8 cellular contexts compared by ENCODE assay signal in genomic region chr4:13546855-13547562, GRCh38. TPM values are rescaled to one million over a fixed set of nuclear protein-coding genes. Genes with fewer than 3 reads are reported as not detected.
DNase-seq lines count a peak whose midpoint lies in the region; ATAC-seq lines count a peak whose summit lies in the region.

No MANE protein-coding gene starts in this region.

- no peaks in the 10 kb centered on the region for H3K9me3 Mint-ChIP-seq in activated naive CD4-positive, alpha-beta T cell treated with anti-CD3 and anti-CD28 coated beads, Interleukin-2, amount 10 ng/mL, durations not matched to agents 7 days and 5 days

- no peak overlapping the region for H3K27ac ChIP-seq in iPS-20b (ENCODE audit: low read length)
- H3K27ac ChIP-seq in stomach smooth muscle (ENCODE audit: low read length): peak overlapping the region; percentile 75

- peak overlapping the region; percentile 71 for H3K4me3 Mint-ChIP-seq in activated naive CD4-positive, alpha-beta T cell treated with anti-CD3 and anti-CD28 coated beads, Interleukin-2, amount 10 ng/mL, durations not matched to agents 7 days and 5 days

- H3K36me3 Mint-ChIP-seq in activated naive CD4-positive, alpha-beta T cell treated with anti-CD3 and anti-CD28 coated beads, Interleukin-2, amount 10 ng/mL, durations not matched to agents 7 days and 5 days: peaks cover 13% of the 10 kb centered on the region

- ATAC-seq in HG03196 (IDR thresholded peaks at IDR 0.05; ENCODE audit: unreplicated experiment): no peak

- H3K9ac ChIP-seq in iPS-20b (ENCODE audit: low read depth, low read length): no peak overlapping the region
- peak overlapping the region; percentile 79 to 90 for H3K9ac ChIP-seq in stomach smooth muscle (ENCODE audit: low read length in 2 of 2)

- peaks cover 34% of the 10 kb centered on the region for H3K4me1 Mint-ChIP-seq in activated naive CD4-positive, alpha-beta T cell treated with anti-CD3 and anti-CD28 coated beads, Interleukin-2, amount 10 ng/mL, durations not matched to agents 7 days and 5 days

- H3K36me3 ChIP-seq in iPS-20b (ENCODE audit: insufficient read depth, low read depth, low read length) (no peaks in the 10 kb centered on the region), stomach smooth muscle (ENCODE audit: control insufficient read depth in 2 of 2, insufficient read depth in 2 of 2, low read length in 2 of 2) (no peaks in the 10 kb centered on the region)

- CTCF ChIA-PET in activated naive CD4-positive, alpha-beta T cell treated with anti-CD3 and anti-CD28 coated beads, Interleukin-2, amount 10 ng/mL, durations not matched to agents 7 days and 5 days (lab: Charles Lee): interaction anchor here (1.1 to 1.7 kb wide), 2 partner anchors 10 to 694 kb away, joined by 4 to 7 read pairs; no protein-coding TSS in a partner anchor

- peak overlapping the region; percentile 77 for H3K27ac Mint-ChIP-seq in activated naive CD4-positive, alpha-beta T cell treated with anti-CD3 and anti-CD28 coated beads, Interleukin-2, amount 10 ng/mL, durations not matched to agents 7 days and 5 days

- H3K4me3 ChIP-seq in iPS-20b (ENCODE audit: low read length) (peak overlapping the region; percentile 59; the same call in 1 of the 2 replicates), stomach smooth muscle (ENCODE audit: low read length in 2 of 2) (peak overlapping the region; percentile 81 to 89)

- H3K4me1 ChIP-seq in iPS-20b (ENCODE audit: insufficient read depth, low read length) (peaks cover 6% of the 10 kb centered on the region; the same call in 1 of the 2 replicates), stomach smooth muscle (ENCODE audit: control insufficient read depth, insufficient read depth, low read length) (peaks cover 47% of the 10 kb centered on the region)

- DNase-seq in activated naive CD4-positive, alpha-beta T cell treated with anti-CD3 and anti-CD28 coated beads, Interleukin-2, amount 10 ng/mL, durations not matched to agents 7 days and 5 days: peak; percentile 43
- DNase-seq in activated naive CD4-positive, alpha-beta T cell (lab: John Stamatoyannopoulos, UW): no peak
- DNase-seq in UCSD-AML1 (lab: John Stamatoyannopoulos, UW; ENCODE audit: unreplicated experiment) (peak; percentile 54), dermis blood vessel endothelial cell (no peak), NCI-H1694 treated with DMSO at 0.1 percent for 48 hours (lab: John Stamatoyannopoulos, UW) (no peak)

- H3K9me3 ChIP-seq in iPS-20b (ENCODE audit: insufficient read depth, low read depth, low read length): no peaks in the 10 kb centered on the region; the same call in 1 of the 2 replicates
- no peaks in the 10 kb centered on the region for H3K9me3 ChIP-seq in stomach smooth muscle (ENCODE audit: control insufficient read depth in 2 of 2, low read length in 2 of 2)

- peaks cover 96% of the 10 kb centered on the region for H3K27me3 ChIP-seq in iPS-20b (ENCODE audit: insufficient read depth, low read length)
- H3K27me3 ChIP-seq in stomach smooth muscle (ENCODE audit: control insufficient read depth in 1 of 2, insufficient read depth in 2 of 2, low read length in 2 of 2): peaks cover 0 to 11% of the 10 kb centered on the region in 2 donors

- H3K27me3 Mint-ChIP-seq in activated naive CD4-positive, alpha-beta T cell treated with anti-CD3 and anti-CD28 coated beads, Interleukin-2, amount 10 ng/mL, durations not matched to agents 7 days and 5 days: peaks cover 85% of the 10 kb centered on the region

RNA-seq across cellular contexts. Expression of gene NKX3-2, which starts 2.7 kb away (rescaled TPM):
- 0.05 TPM in 1 of 2 replicates, not detected in the other for total RNA-seq in dermis blood vessel endothelial cell

Comparison
In these comparisons a context has a peak if more than half of its experiments do, and no peak if none do; other contexts are left out.
1. DNase-seq: peak in activated naive CD4-positive, alpha-beta T cell treated with anti-CD3 and anti-CD28 coated beads, Interleukin-2, amount 10 ng/mL, durations not matched to agents 7 days and 5 days (single experiment) and UCSD-AML1 (single experiment); none in activated naive CD4-positive, alpha-beta T cell (0 of 4), dermis blood vessel endothelial cell (single experiment) and NCI-H1694 treated with DMSO at 0.1 percent for 48 hours (single experiment).